9 cellular contexts compared by ENCODE assay signal in genomic region chr19:41588497-41589209, GRCh38. TPM values are rescaled to one million over a fixed set of nuclear protein-coding genes. Genes with fewer than 3 reads are reported as not detected.
DNase-seq lines count a peak whose midpoint lies in the region; ATAC-seq, FAIRE-seq and TF ChIP-seq lines count a peak whose summit lies in the region.
"Had no signal": no experiment of that assay in that cellular context is flagged by ENCODE, and none has a peak within 500 bp of the region (broad histone marks: within the 10 kb centered on the region; RNA-seq: fewer than 3 reads in every experiment).

No MANE protein-coding gene starts in this region.

- intact Hi-C loops in activated naive CD4-positive, alpha-beta T cell treated with anti-CD3 and anti-CD28 coated beads for 36 hours (cut with micrococcal nuclease), result no loop called here
- intact Hi-C loops in endothelial cell of umbilical vein (cut with micrococcal nuclease), result no loop called here

- no TSS peak for BruUV-seq in endothelial cell of umbilical vein (replicated peaks; lab: Mats Ljungman, UMichigan)

- H3K4me1 Mint-ChIP-seq in activated naive CD4-positive, alpha-beta T cell treated with anti-CD3 and anti-CD28 coated beads for 36 hours (ENCODE audit: low read depth), result no peaks in the 10 kb centered on the region
- no peaks in the 10 kb centered on the region for H3K4me1 Mint-ChIP-seq in glutamatergic neuron (ENCODE audit: low read depth, unreplicated experiment)
- H3K4me1 Mint-ChIP-seq: activated B cell treated with CpG ODN at 0.5 μM for 24 hours had no signal

- TF ChIP-seq CTCF in endothelial cell of umbilical vein (IDR thresholded peaks at IDR 0.05; ENCODE audit: extremely low read depth in 1 of 2, insufficient read depth in 1 of 2, low read depth in 1 of 2, low read length in 2 of 2) (no peak), glutamatergic neuron (IDR thresholded peaks at IDR 0.05; ENCODE audit: partially characterized antibody, unreplicated experiment) (no peak)

- DNase-seq in activated naive CD4-positive, alpha-beta T cell treated with anti-CD3 and anti-CD28 coated beads for 36 hours, result peak; percentile 70
- no peak for DNase-seq in activated naive CD4-positive, alpha-beta T cell treated with anti-CD3 and anti-CD28 coated beads, Interleukin-2, amount 50 U/mL, for 72 hours (ENCODE audit: low spot score in 2 of 2)
- peak; percentile 51 for DNase-seq in RKO (ENCODE audit: low spot score)
- DNase-seq in endothelial cell of umbilical vein (ENCODE audit: low read depth, low spot score), result peak; percentile 36
- peak; percentile 45 for DNase-seq in stimulated activated CD8-positive, alpha-beta memory T cell treated with anti-CD3 and anti-CD28 coated beads, Interleukin-4, amount 100 ng/mL, for 48 hours
- no peak for DNase-seq in NCI-H1048 (lab: John Stamatoyannopoulos, UW)
- no peak for DNase-seq in NCI-H1105 treated with DMSO at 0.1 percent for 48 hours (lab: John Stamatoyannopoulos, UW)
- no peak for DNase-seq in glutamatergic neuron
- DNase-seq: activated B cell treated with CpG ODN at 0.5 μM for 24 hours had no signal

- H4K20me1 ChIP-seq in endothelial cell of umbilical vein (replicated peaks; ENCODE audit: control insufficient read depth, extremely low read depth, insufficient read depth, low read length), result no peaks in the 10 kb centered on the region

- H3K9me3 Mint-ChIP-seq in activated naive CD4-positive, alpha-beta T cell treated with anti-CD3 and anti-CD28 coated beads for 36 hours, result no peaks in the 10 kb centered on the region
- peaks cover 0 to under 1% of the 10 kb centered on the region in 2 donors for H3K9me3 Mint-ChIP-seq in activated naive CD4-positive, alpha-beta T cell treated with anti-CD3 and anti-CD28 coated beads, Interleukin-2, amount 50 U/mL, for 72 hours
- H3K9me3 Mint-ChIP-seq in glutamatergic neuron (ENCODE audit: unreplicated experiment), result peaks cover 2% of the 10 kb centered on the region
- H3K9me3 Mint-ChIP-seq: activated B cell treated with CpG ODN at 0.5 μM for 24 hours had no signal

- dilution Hi-C loops in endothelial cell of umbilical vein (cut with MboI; ENCODE audit: extremely low pct_ligation_motif_present, low sequenced_read_pairs), result no loop called here

- no peaks in the 10 kb centered on the region for H3K36me3 ChIP-seq in endothelial cell of umbilical vein (ENCODE audit: control insufficient read depth in 2 of 2, extremely low read depth in 1 of 2, insufficient read depth in 2 of 2, low read length in 2 of 2)

- H3K27me3 Mint-ChIP-seq in activated naive CD4-positive, alpha-beta T cell treated with anti-CD3 and anti-CD28 coated beads for 36 hours (ENCODE audit: low read depth), result no peaks in the 10 kb centered on the region
- H3K27me3 Mint-ChIP-seq in glutamatergic neuron (ENCODE audit: unreplicated experiment), result peaks cover 12% of the 10 kb centered on the region

- no peaks in the 10 kb centered on the region for H3K9me1 ChIP-seq in endothelial cell of umbilical vein (replicated peaks; ENCODE audit: control insufficient read depth, extremely low read depth, insufficient read depth, low read length)

- no peak overlapping the region for H3K4me2 ChIP-seq in endothelial cell of umbilical vein (ENCODE audit: insufficient read depth, low read length)

- H3K27ac ChIP-seq in endothelial cell of umbilical vein (ENCODE audit: insufficient read depth, low read depth, low read length), result no peak overlapping the region

- no peak for ATAC-seq in activated naive CD4-positive, alpha-beta T cell treated with anti-CD3 and anti-CD28 coated beads, Interleukin-2, amount 50 U/mL, for 72 hours

- peaks cover 0 to 3% of the 10 kb centered on the region in 2 experiments for H3K27me3 ChIP-seq in endothelial cell of umbilical vein (ENCODE audit: control insufficient read depth in 2 of 2, insufficient read depth in 2 of 2, low read length in 2 of 2)

- no peak for TF ChIP-seq POLR2A in endothelial cell of umbilical vein (IDR thresholded peaks at IDR 0.05; ENCODE audit: low read depth, low read length)

- no peak overlapping the region for H3K9ac ChIP-seq in endothelial cell of umbilical vein (replicated peaks; ENCODE audit: extremely low read depth, insufficient read depth, low read length)

- H3K79me2 ChIP-seq in endothelial cell of umbilical vein (ENCODE audit: control insufficient read depth, insufficient read depth, low read length), result no peaks in the 10 kb centered on the region

- H3K4me3 ChIP-seq in endothelial cell of umbilical vein (replicated peaks in 1 of 3; ENCODE audit: insufficient read depth in 1 of 3, low read depth in 1 of 3, low read length in 3 of 3), result no peak overlapping the region

- CTCF ChIA-PET in activated naive CD4-positive, alpha-beta T cell treated with anti-CD3 and anti-CD28 coated beads for 36 hours (lab: Charles Lee), result interaction anchor here (0.7 kb wide), 1 partner anchor 139 kb away, joined by 3 read pairs; no protein-coding TSS in a partner anchor
- CTCF ChIA-PET in endothelial cell of umbilical vein (lab: Charles Lee), result interaction anchor here (0.7 to 1.6 kb wide), 6 partner anchors 9 to 139 kb away, joined by 3 to 6 read pairs (median 4); partner anchors contain the start of gene CEACAM21

- H3K27ac Mint-ChIP-seq in activated naive CD4-positive, alpha-beta T cell treated with anti-CD3 and anti-CD28 coated beads for 36 hours, result no peak overlapping the region
- no peak overlapping the region for H3K27ac Mint-ChIP-seq in activated naive CD4-positive, alpha-beta T cell treated with anti-CD3 and anti-CD28 coated beads, Interleukin-2, amount 50 U/mL, for 72 hours
- H3K27ac Mint-ChIP-seq in glutamatergic neuron (ENCODE audit: unreplicated experiment), result no peak overlapping the region
- H3K27ac Mint-ChIP-seq: activated B cell treated with CpG ODN at 0.5 μM for 24 hours had no signal

- peaks cover 8% of the 10 kb centered on the region for H3K36me3 Mint-ChIP-seq in activated naive CD4-positive, alpha-beta T cell treated with anti-CD3 and anti-CD28 coated beads for 36 hours (ENCODE audit: low read depth)
- peaks cover 0 to 10% of the 10 kb centered on the region in 2 donors for H3K36me3 Mint-ChIP-seq in activated naive CD4-positive, alpha-beta T cell treated with anti-CD3 and anti-CD28 coated beads, Interleukin-2, amount 50 U/mL, for 72 hours
- peaks cover 2% of the 10 kb centered on the region for H3K36me3 Mint-ChIP-seq in glutamatergic neuron (ENCODE audit: unreplicated experiment)

- no peak overlapping the region for H2AFZ ChIP-seq in endothelial cell of umbilical vein (ENCODE audit: low read depth, low read length)

- H3K4me1 ChIP-seq in endothelial cell of umbilical vein (ENCODE audit: control insufficient read depth, extremely low read depth, insufficient read depth, low read length), result no peaks in the 10 kb centered on the region

- POLR2A ChIA-PET in endothelial cell of umbilical vein (lab: Charles Lee), result no interaction called here

- FAIRE-seq in endothelial cell of umbilical vein (lab: Jason Lieb, UNC), result peak; percentile 64

- H3K9me3 ChIP-seq in endothelial cell of umbilical vein (replicated peaks; ENCODE audit: control insufficient read depth, insufficient read depth, low read length), result no peaks in the 10 kb centered on the region

- no peak overlapping the region for H3K4me3 Mint-ChIP-seq in activated naive CD4-positive, alpha-beta T cell treated with anti-CD3 and anti-CD28 coated beads for 36 hours
- H3K4me3 Mint-ChIP-seq in glutamatergic neuron (ENCODE audit: unreplicated experiment), result no peak overlapping the region
- H3K4me3 Mint-ChIP-seq: activated B cell treated with CpG ODN at 0.5 μM for 24 hours had no signal

TF ChIP-seq in endothelial cell of umbilical vein, 7 proteins besides CTCF, POLR2A, EP300 and RAD21 (continues in another document):
- TF ChIP-seq EZH2 (IDR thresholded peaks at IDR 0.05; ENCODE audit: borderline replicate concordance, low read depth, low read length, severe bottlenecking) (no peak), MYC (IDR thresholded peaks at IDR 0.05; ENCODE audit: low read depth, low read length) (no peak), JUN (IDR thresholded peaks at IDR 0.05; ENCODE audit: borderline replicate concordance, insufficient read depth, insufficient read length, low read depth) (no peak), FOS (IDR thresholded peaks at IDR 0.05; ENCODE audit: borderline replicate concordance, insufficient read depth, low read length) (no peak), MAX (IDR thresholded peaks at IDR 0.05; ENCODE audit: insufficient read depth, insufficient read length) (no peak), POLR2AphosphoS5 (IDR thresholded peaks at IDR 0.05; ENCODE audit: insufficient read depth, low read depth, low read length) (no peak)

RNA-seq across cellular contexts. Expression of gene CEACAM21, which starts 12.7 kb away (rescaled TPM):
- total RNA-seq in activated naive CD4-positive, alpha-beta T cell treated with anti-CD3 and anti-CD28 coated beads for 36 hours, result 10 to 100 TPM; 32.2 to 33.6 TPM
- 10 to 100 TPM; 24.7 to 40.7 TPM for total RNA-seq in activated naive CD4-positive, alpha-beta T cell treated with anti-CD3 and anti-CD28 coated beads, Interleukin-2, amount 50 U/mL, for 72 hours
- total RNA-seq in endothelial cell of umbilical vein (1.7 and 2.7 TPM in 2 replicates), glutamatergic neuron (ENCODE audit: unreplicated experiment) (not detected)
- 0.81 and 1.3 TPM in 2 replicates for polyA plus RNA-seq in endothelial cell of umbilical vein
- polyA plus RNA-seq in endothelial cell of umbilical vein (2011; cell fraction: cytosol; rRNA removed), result 1.1 and 1.4 TPM in 2 replicates
- polyA plus RNA-seq in endothelial cell of umbilical vein (2011; cell fraction: nucleus; rRNA removed), result 2.5 and 3.1 TPM in 2 replicates
- 2.5 TPM in 2 replicates for polyA plus RNA-seq in endothelial cell of umbilical vein (2012)
- polyA minus RNA-seq in endothelial cell of umbilical vein, result 1.0 and 2.7 TPM in 2 replicates
- not detected for polyA minus RNA-seq in endothelial cell of umbilical vein (2011; cell fraction: cytosol; rRNA and poly(A)+ RNA removed)
- polyA minus RNA-seq in endothelial cell of umbilical vein (2011; cell fraction: nucleus; rRNA and poly(A)+ RNA removed), result 0.38 and 1.5 TPM in 2 replicates

RNA-seq across cellular contexts. Expression of gene CEACAM4, which starts 38.2 kb away (rescaled TPM):
- not detected for total RNA-seq in activated naive CD4-positive, alpha-beta T cell treated with anti-CD3 and anti-CD28 coated beads for 36 hours
- total RNA-seq in activated naive CD4-positive, alpha-beta T cell treated with anti-CD3 and anti-CD28 coated beads, Interleukin-2, amount 50 U/mL, for 72 hours, result not detected
- total RNA-seq in endothelial cell of umbilical vein (not detected in 2 replicates), glutamatergic neuron (ENCODE audit: unreplicated experiment) (not detected)
- not detected in 2 replicates for polyA plus RNA-seq in endothelial cell of umbilical vein
- not detected in 2 replicates for polyA plus RNA-seq in endothelial cell of umbilical vein (2011; cell fraction: cytosol; rRNA removed)
- polyA plus RNA-seq in endothelial cell of umbilical vein (2011; cell fraction: nucleus; rRNA removed), result not detected in 2 replicates
- not detected in 2 replicates for polyA plus RNA-seq in endothelial cell of umbilical vein (2012)
- not detected in 2 replicates for polyA minus RNA-seq in endothelial cell of umbilical vein
- not detected for polyA minus RNA-seq in endothelial cell of umbilical vein (2011; cell fraction: cytosol; rRNA and poly(A)+ RNA removed)
- polyA minus RNA-seq in endothelial cell of umbilical vein (2011; cell fraction: nucleus; rRNA and poly(A)+ RNA removed), result not detected in 2 replicates
- total RNA-seq: activated B cell treated with CpG ODN at 0.5 μM for 24 hours had no signal

Comparison
In these comparisons a context has a peak if more than half of its experiments do, and no peak if none do; other contexts are left out.
1. DNase-seq: peak in activated naive CD4-positive, alpha-beta T cell treated with anti-CD3 and anti-CD28 coated beads for 36 hours (single experiment), RKO (single experiment), endothelial cell of umbilical vein (single experiment) and stimulated activated CD8-positive, alpha-beta memory T cell treated with anti-CD3 and anti-CD28 coated beads, Interleukin-4, amount 100 ng/mL, for 48 hours (single experiment); none in activated naive CD4-positive, alpha-beta T cell treated with anti-CD3 and anti-CD28 coated beads, Interleukin-2, amount 50 U/mL, for 72 hours (0 of 2), NCI-H1048 (single experiment), NCI-H1105 treated with DMSO at 0.1 percent for 48 hours (single experiment) and glutamatergic neuron (single experiment).